ENCODE assay signal across 7 cellular contexts in genomic region chr16:54521327-54521726, GRCh38.
"Had no signal": no experiment of that assay in that cellular context is flagged by ENCODE, and none has a peak within 500 bp of the region (broad histone marks: within the 10 kb centered on the region; RNA-seq: fewer than 3 reads in every experiment).

No MANE protein-coding gene starts in this region.

- DNase-seq: IMR-90, KBM-7, KG1 had no signal

- H3K27ac ChIP-seq: HL-60 had no signal

- H3K4me3 ChIP-seq: K562 had no signal

- H3K4me1 Mint-ChIP-seq: IgD-negative memory B cell had no signal

- H3K27ac Mint-ChIP-seq: IgD-negative memory B cell had no signal

- ATAC-seq: HepG2, K562 had no signal

- H3K4me3 Mint-ChIP-seq: IgD-negative memory B cell had no signal

- H3K36me3 Mint-ChIP-seq: IgD-negative memory B cell had no signal
